Comparison of ENCODE assay signal across 1 cellular context in the genomic region with DNA sequence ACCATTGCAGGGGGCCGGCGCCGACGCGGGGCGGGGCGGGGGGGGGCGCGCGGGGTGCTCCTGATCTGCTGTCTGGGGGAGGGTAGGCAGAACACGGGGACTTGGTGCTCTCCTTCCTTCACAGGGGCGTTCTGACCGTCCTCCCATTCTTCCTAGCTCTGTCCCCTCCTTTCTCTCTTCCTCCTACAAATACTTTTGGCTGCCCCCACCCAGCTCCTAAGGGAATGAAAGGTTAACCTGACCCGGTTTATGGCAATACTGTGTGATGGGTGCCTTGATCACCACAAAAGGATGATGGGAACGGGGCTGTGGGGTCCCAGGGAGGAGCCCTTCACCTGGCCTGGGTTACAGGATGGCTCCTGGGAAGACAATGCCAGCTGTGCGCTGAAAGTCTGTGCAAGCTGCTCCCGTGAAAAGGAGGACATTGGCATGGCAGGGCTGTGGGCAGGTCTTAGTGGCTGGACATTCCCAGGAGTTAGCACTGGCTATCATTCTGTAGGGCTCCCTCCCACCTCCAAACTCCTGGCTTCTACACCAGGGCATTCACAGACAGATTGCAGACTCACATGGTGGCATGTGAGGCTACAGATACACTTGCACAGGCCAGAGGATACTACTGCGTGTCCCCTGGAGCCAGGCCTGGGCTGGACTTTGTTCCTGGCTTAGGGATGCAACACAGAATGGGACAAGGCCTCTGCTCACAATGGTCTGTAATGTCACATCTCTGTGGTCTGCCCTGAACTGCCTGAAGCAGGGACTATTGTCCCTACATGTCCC.
TF ChIP-seq lines count a peak whose summit lies in the region.

No MANE protein-coding gene starts in this region.

TF ChIP-seq in GM12878, 131 proteins besides CTCF, POLR2A, EP300 and RAD21:
- TF ChIP-seq NFXL1 (IDR thresholded peaks at IDR 0.05; ENCODE audit: borderline replicate concordance), result no peak
- TF ChIP-seq SUPT20H (IDR thresholded peaks at IDR 0.05; ENCODE audit: borderline replicate concordance, control insufficient read depth, low read depth, low read length), result no peak
- no peak for TF ChIP-seq MTA3 (IDR thresholded peaks at IDR 0.05; ENCODE audit: borderline replicate concordance, low read length)
- TF ChIP-seq SREBF2 (IDR thresholded peaks at IDR 0.05; ENCODE audit: low read length), result no peak
- no peak for TF ChIP-seq PML (IDR thresholded peaks at IDR 0.05; ENCODE audit: low read length)
- no peak for TF ChIP-seq NR2C1 (IDR thresholded peaks at IDR 0.05)
- TF ChIP-seq ETV6 (conservative IDR thresholded peaks at IDR 0.05 in 1 of 2, IDR thresholded peaks at IDR 0.05 in 1 of 2; ENCODE audit: borderline replicate concordance in 1 of 2, low read depth in 1 of 2), result no peak
- no peak for TF ChIP-seq ZSCAN29 (IDR thresholded peaks at IDR 0.05)
- TF ChIP-seq NR2F1 (conservative IDR thresholded peaks at IDR 0.05), result no peak
- TF ChIP-seq PAX8 (IDR thresholded peaks at IDR 0.05), result no peak
